Comparison of ENCODE assay signal across 12 cellular contexts in the genomic region with DNA sequence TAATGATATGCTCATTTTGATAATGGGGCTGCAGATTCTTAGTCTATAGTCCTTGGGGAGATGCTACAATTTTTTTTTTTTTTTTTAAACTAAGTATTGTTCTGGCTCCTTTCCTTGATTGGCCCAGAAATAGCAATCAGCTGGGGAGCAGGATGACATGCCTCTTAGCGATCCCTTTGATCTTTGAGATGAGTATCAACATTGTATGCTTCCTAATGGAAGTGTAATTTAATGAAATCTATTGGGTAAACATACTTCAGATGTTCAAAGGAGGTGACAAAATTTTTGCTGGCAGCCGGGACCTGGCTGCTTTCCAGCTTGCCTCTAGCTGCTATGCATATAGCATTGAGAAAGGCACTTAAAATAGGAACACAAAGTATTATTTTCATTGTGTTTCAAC. TPM values are rescaled to one million over a fixed set of nuclear protein-coding genes. Genes with fewer than 3 reads are reported as not detected.
DNase-seq lines count a peak whose midpoint lies in the region; ATAC-seq, FAIRE-seq and TF ChIP-seq lines count a peak whose summit lies in the region.
"Had no signal": no experiment of that assay in that cellular context is flagged by ENCODE, and none has a peak within 500 bp of the region (broad histone marks: within the 10 kb centered on the region; RNA-seq: fewer than 3 reads in every experiment).

No MANE protein-coding gene starts in this region.

- H3K27ac ChIP-seq in HepG2 (ENCODE audit: extremely low read length, insufficient read depth, low read length) (peak overlapping the region; percentile 55), right lobe of liver (no peak overlapping the region), upper lobe of right lung (no peak overlapping the region), uterus (no peak overlapping the region)
- H3K27ac ChIP-seq: breast epithelium had no signal

- H3K4me3 Mint-ChIP-seq in T-helper 17 cell, result no peak overlapping the region
- H3K4me3 Mint-ChIP-seq: neural crest cell; stimulated activated naive B cell treated with anti-CD40 and anti-IgM and Interleukin-4, amounts not matched to agents 10 μg/mL and 1 μg/mL and 100 μg/mL, for 72 hours had no signal

- TF ChIP-seq RAD21 in HepG2 (CRISPR knock-in tag; IDR thresholded peaks at IDR 0.05), result no peak

- H3K27me3 ChIP-seq in HepG2 (ENCODE audit: control insufficient read depth in 1 of 2, insufficient read depth in 2 of 2, low read length in 2 of 2) (no peaks in the 10 kb centered on the region), right lobe of liver (no peaks in the 10 kb centered on the region), upper lobe of right lung (no peaks in the 10 kb centered on the region), uterus (no peaks in the 10 kb centered on the region)
- H3K27me3 ChIP-seq: breast epithelium had no signal

- POLR2A ChIA-PET in HepG2 (lab: Yijun Ruan, JAX), result interaction anchor here (1.3 kb wide), 1 partner anchor 43 kb away, joined by 3 read pairs; a partner anchor contains a TSS

- H3K4me1 Mint-ChIP-seq in T-helper 17 cell, result peaks cover 8% of the 10 kb centered on the region
- H3K4me1 Mint-ChIP-seq: neural crest cell had no signal

- H3K79me2 ChIP-seq in HepG2 (ENCODE audit: insufficient read depth, low read length), result no peaks in the 10 kb centered on the region

- in situ Hi-C loops in HepG2 (cut with HindIII; ENCODE audit: extremely low pct_ligation_motif_present, low pct_unique_long_range_greater_than_20kb), result no loop called here

- DNase-seq in HepG2 (ENCODE audit: low spot score) (peak; percentile 97), right lobe of liver (no peak), NCI-H2196 treated with DMSO at 0.1 percent for 48 hours (lab: John Stamatoyannopoulos, UW; ENCODE audit: unreplicated experiment) (peak; percentile 1), choroid plexus epithelial cell (ENCODE audit: low read depth) (peak; percentile 39), upper lobe of right lung (peak; percentile 78), T-helper 17 cell (no peak), uterus (no peak), GF-D8 (lab: John Stamatoyannopoulos, UW) (no peak)
- DNase-seq: GOT3; stimulated activated naive B cell treated with anti-CD40 and anti-IgM and Interleukin-4, amounts not matched to agents 10 μg/mL and 1 μg/mL and 100 μg/mL, for 72 hours had no signal

- 0% methylated on average over 2 of the region's 2 CpGs for WGBS in HepG2 (ENCODE audit: low lambda C conversion rate)
- 63% methylated on average over 2 of the region's 2 CpGs for WGBS in right lobe of liver (ENCODE audit: insufficient coverage, low coverage, low lambda C conversion rate, missing lambda C conversion rate)

- no peak for TF ChIP-seq POLR2A in HepG2 (IDR thresholded peaks at IDR 0.05; ENCODE audit: insufficient read depth in 1 of 2, low read depth in 2 of 2, low read length in 2 of 2)
- TF ChIP-seq POLR2A in right lobe of liver (IDR thresholded peaks at IDR 0.05), result no peak
- no peak for TF ChIP-seq POLR2A in uterus (IDR thresholded peaks at IDR 0.05)

- no peak overlapping the region for H3K4me2 ChIP-seq in HepG2 (ENCODE audit: low read depth, low read length)

- H3K36me3 ChIP-seq in HepG2 (replicated peaks in 1 of 2; ENCODE audit: control insufficient read depth in 1 of 2, insufficient read depth in 2 of 2, low read length in 2 of 2) (no peaks in the 10 kb centered on the region), right lobe of liver (no peaks in the 10 kb centered on the region), upper lobe of right lung (no peaks in the 10 kb centered on the region), uterus (no peaks in the 10 kb centered on the region)
- H3K36me3 ChIP-seq: breast epithelium had no signal

- H4K20me1 ChIP-seq in HepG2 (ENCODE audit: insufficient read depth, low read length), result no peaks in the 10 kb centered on the region

- H3K36me3 Mint-ChIP-seq in T-helper 17 cell (ENCODE audit: low read depth), result peaks cover 3% of the 10 kb centered on the region

- intact Hi-C loops in HepG2 (cut with micrococcal nuclease; ENCODE audit: unreplicated experiment) (no loop called here), right lobe of liver (cut with DNase I) (no loop called here), upper lobe of right lung (cut with DNase I) (no loop called here), uterus (cut with DNase I; ENCODE audit: low total_unique reads) (no loop called here)

- H3K9me3 ChIP-seq in HepG2 (ENCODE audit: low read length) (no peaks in the 10 kb centered on the region), right lobe of liver (no peaks in the 10 kb centered on the region), upper lobe of right lung (no peaks in the 10 kb centered on the region), T-helper 17 cell (ENCODE audit: control insufficient read depth, low read length, poor library complexity, severe bottlenecking) (no peaks in the 10 kb centered on the region), uterus (no peaks in the 10 kb centered on the region)
- H3K9me3 ChIP-seq: breast epithelium had no signal

- FAIRE-seq in HepG2 (lab: Jason Lieb, UNC), result peak; percentile 64

- TF ChIP-seq EP300 in HepG2 (IDR thresholded peaks at IDR 0.05; ENCODE audit: low read depth in 2 of 2, low read length in 2 of 2), result peak in 1 of 2 experiments; percentile 88; a peak in 3 of 4 replicates
- TF ChIP-seq EP300 in HepG2 (CRISPR knock-in tag; IDR thresholded peaks at IDR 0.05; ENCODE audit: borderline replicate concordance), result peak; percentile 54; the same call in 1 of the 2 replicates

- CTCF ChIA-PET in HepG2 (lab: Yijun Ruan, JAX; ENCODE audit: low intra/inter-chr PET ratio, low total read pairs), result no interaction called here

- no peak overlapping the region for H3K27ac Mint-ChIP-seq in T-helper 17 cell
- H3K27ac Mint-ChIP-seq: stimulated activated naive B cell treated with anti-CD40 and anti-IgM and Interleukin-4, amounts not matched to agents 10 μg/mL and 1 μg/mL and 100 μg/mL, for 72 hours had no signal

- H3K4me3 ChIP-seq in HepG2 (replicated peaks in 1 of 3; ENCODE audit: insufficient read depth in 1 of 3, low read depth in 2 of 3, low read length in 3 of 3) (no peak overlapping the region), right lobe of liver (no peak overlapping the region), choroid plexus epithelial cell (ENCODE audit: low read depth, low read length) (no peak overlapping the region), upper lobe of right lung (no peak overlapping the region), uterus (no peak overlapping the region)
- H3K4me3 ChIP-seq: breast epithelium had no signal

- H3K4me1 ChIP-seq in HepG2 (ENCODE audit: insufficient read depth, low read length) (peaks cover 31% of the 10 kb centered on the region), right lobe of liver (no peaks in the 10 kb centered on the region), upper lobe of right lung (peaks cover 12% of the 10 kb centered on the region), uterus (no peaks in the 10 kb centered on the region)
- H3K4me1 ChIP-seq: breast epithelium had no signal

- H3K27me3 Mint-ChIP-seq in T-helper 17 cell, result no peaks in the 10 kb centered on the region
- H3K27me3 Mint-ChIP-seq: stimulated activated naive B cell treated with anti-CD40 and anti-IgM and Interleukin-4, amounts not matched to agents 10 μg/mL and 1 μg/mL and 100 μg/mL, for 72 hours had no signal

- ATAC-seq in HepG2 (peak; percentile 93), right lobe of liver (no peak), upper lobe of right lung (no peak), T-helper 17 cell (no peak)
- ATAC-seq: stimulated activated naive B cell treated with anti-CD40 and anti-IgM and Interleukin-4, amounts not matched to agents 10 μg/mL and 1 μg/mL and 100 μg/mL, for 72 hours had no signal

- H2AFZ ChIP-seq in HepG2 (ENCODE audit: low read length), result no peak overlapping the region

- no TSS peak for BruUV-seq in HepG2 (replicated peaks; lab: Mats Ljungman, UMichigan)

- no peak for TF ChIP-seq CTCF in HepG2 (CRISPR knock-in tag; IDR thresholded peaks at IDR 0.05)
- no peak for TF ChIP-seq CTCF in right lobe of liver (IDR thresholded peaks at IDR 0.05)
- TF ChIP-seq CTCF in choroid plexus epithelial cell (conservative IDR thresholded peaks at IDR 0.05; ENCODE audit: low read depth, low read length), result no peak
- TF ChIP-seq CTCF in upper lobe of right lung (IDR thresholded peaks at IDR 0.05), result no peak
- no peak for TF ChIP-seq CTCF in uterus (IDR thresholded peaks at IDR 0.05)

- no peak overlapping the region for H3K9ac ChIP-seq in HepG2 (ENCODE audit: insufficient read depth, low read depth, low read length)

RNA-seq across cellular contexts. Expression of a gene that starts 43.5 kb away (rescaled TPM):
- total RNA-seq in HepG2 (2016; rRNA removed; fragmentation: Illumina TruSeq; extraction: Trizol) (32.7 and 38.7 TPM in 2 replicates), right lobe of liver (10 to 100 TPM; 11.2 to 26.2 (median 12.3) TPM), upper lobe of right lung (29.7 TPM), T-helper 17 cell (10 to 100 TPM; 58.8 to 65.0 TPM), uterus (10 to 100 TPM; 21.5 to 50.6 (median 37.5) TPM)
- total RNA-seq in HepG2 (2016; cell fraction: cytosol; rRNA removed; fragmentation: Illumina TruSeq; extraction: Trizol; ENCODE audit: low read depth), result 7.8 and 10.4 TPM in 2 replicates
- total RNA-seq in HepG2 (2016; cell fraction: insoluble cytoplasmic fraction; rRNA removed; fragmentation: Illumina TruSeq; extraction: Trizol), result 31.1 and 36.1 TPM in 2 replicates
- total RNA-seq in HepG2 (2016; cell fraction: membrane; rRNA removed; fragmentation: Illumina TruSeq; extraction: Trizol), result 19.0 and 19.3 TPM in 2 replicates
- 73.4 and 74.7 TPM in 2 replicates for total RNA-seq in HepG2 (2016; cell fraction: nucleus; rRNA removed; fragmentation: Illumina TruSeq; extraction: Trizol)
- polyA plus RNA-seq in HepG2 (2011; rRNA removed), result 10.2 and 11.7 TPM in 2 replicates
- polyA plus RNA-seq in HepG2 (2011; cell fraction: cytosol; rRNA removed), result 8.2 and 9.5 TPM in 2 replicates
- 19.8 and 20.7 TPM in 2 replicates for polyA plus RNA-seq in HepG2 (2011; cell fraction: nucleus; rRNA removed)
- polyA plus RNA-seq in HepG2 (2012), result 9.5 and 11.1 TPM in 2 replicates
- polyA plus RNA-seq in HepG2 (2016; cell fraction: cytosol; fragmentation: Illumina TruSeq; extraction: Trizol; ENCODE audit: low read depth), result 8.3 and 11.0 TPM in 2 replicates
- polyA plus RNA-seq in HepG2 (2016; cell fraction: insoluble cytoplasmic fraction; fragmentation: Illumina TruSeq; extraction: Trizol; ENCODE audit: low read depth), result 32.7 and 33.2 TPM in 2 replicates
- 12.7 and 14.9 TPM in 2 replicates for polyA plus RNA-seq in HepG2 (2016; cell fraction: membrane; fragmentation: Illumina TruSeq; extraction: Trizol; ENCODE audit: low read depth)
- polyA plus RNA-seq in HepG2 (2016; cell fraction: nucleus; fragmentation: Illumina TruSeq; extraction: Trizol; ENCODE audit: insufficient read depth, low read depth), result 29.8 and 34.7 TPM in 2 replicates
- polyA minus RNA-seq in HepG2 (2011; rRNA and poly(A)+ RNA removed; ENCODE audit: low replicate concordance), result 15.3 and 16.3 TPM in 2 replicates
- polyA minus RNA-seq in HepG2 (2011; cell fraction: cytosol; rRNA and poly(A)+ RNA removed), result 7.6 and 7.8 TPM in 2 replicates
- 84.0 and 86.0 TPM in 2 replicates for polyA minus RNA-seq in HepG2 (2011; cell fraction: nucleus; rRNA and poly(A)+ RNA removed)

RNA-seq across cellular contexts. Expression of a gene that starts 43.8 kb away (rescaled TPM):
- total RNA-seq in HepG2 (2016; rRNA removed; fragmentation: Illumina TruSeq; extraction: Trizol) (49.4 and 50.9 TPM in 2 replicates), right lobe of liver (10 to 100 TPM; 12.2 to 23.0 (median 16.0) TPM), upper lobe of right lung (34.9 TPM), T-helper 17 cell (10 to 100 TPM; 32.4 to 36.2 TPM), uterus (10 to 100 TPM; 22.9 to 89.7 (median 39.9) TPM)
- total RNA-seq in HepG2 (2016; cell fraction: cytosol; rRNA removed; fragmentation: Illumina TruSeq; extraction: Trizol; ENCODE audit: low read depth), result 35.2 and 46.9 TPM in 2 replicates
- total RNA-seq in HepG2 (2016; cell fraction: insoluble cytoplasmic fraction; rRNA removed; fragmentation: Illumina TruSeq; extraction: Trizol), result 52.5 and 54.7 TPM in 2 replicates
- 80.7 and 80.9 TPM in 2 replicates for total RNA-seq in HepG2 (2016; cell fraction: membrane; rRNA removed; fragmentation: Illumina TruSeq; extraction: Trizol)
- total RNA-seq in HepG2 (2016; cell fraction: nucleus; rRNA removed; fragmentation: Illumina TruSeq; extraction: Trizol), result 42.2 and 43.4 TPM in 2 replicates
- polyA plus RNA-seq in HepG2 (2011; rRNA removed), result 16.3 and 20.9 TPM in 2 replicates
- 8.4 and 12.7 TPM in 2 replicates for polyA plus RNA-seq in HepG2 (2011; cell fraction: cytosol; rRNA removed)
- polyA plus RNA-seq in HepG2 (2011; cell fraction: nucleus; rRNA removed), result 34.4 and 41.6 TPM in 2 replicates
- polyA plus RNA-seq in HepG2 (2012), result 22.0 and 25.6 TPM in 2 replicates
- 33.5 and 47.1 TPM in 2 replicates for polyA plus RNA-seq in HepG2 (2016; cell fraction: cytosol; fragmentation: Illumina TruSeq; extraction: Trizol; ENCODE audit: low read depth)
- 44.1 and 46.7 TPM in 2 replicates for polyA plus RNA-seq in HepG2 (2016; cell fraction: insoluble cytoplasmic fraction; fragmentation: Illumina TruSeq; extraction: Trizol; ENCODE audit: low read depth)
- polyA plus RNA-seq in HepG2 (2016; cell fraction: membrane; fragmentation: Illumina TruSeq; extraction: Trizol; ENCODE audit: low read depth), result 57.9 and 69.4 TPM in 2 replicates
- polyA plus RNA-seq in HepG2 (2016; cell fraction: nucleus; fragmentation: Illumina TruSeq; extraction: Trizol; ENCODE audit: insufficient read depth, low read depth), result 80.3 and 81.7 TPM in 2 replicates
- polyA minus RNA-seq in HepG2 (2011; rRNA and poly(A)+ RNA removed; ENCODE audit: low replicate concordance), result 17.3 and 32.4 TPM in 2 replicates
- polyA minus RNA-seq in HepG2 (2011; cell fraction: cytosol; rRNA and poly(A)+ RNA removed), result 6.6 and 7.8 TPM in 2 replicates
- polyA minus RNA-seq in HepG2 (2011; cell fraction: nucleus; rRNA and poly(A)+ RNA removed), result 34.8 and 42.5 TPM in 2 replicates

Comparison
In these comparisons a context has a peak if more than half of its experiments do, and no peak if none do; other contexts are left out.
1. DNase-seq: peak in HepG2 (single experiment), NCI-H2196 treated with DMSO at 0.1 percent for 48 hours (single experiment), choroid plexus epithelial cell (single experiment) and upper lobe of right lung (single experiment); none in right lobe of liver (0 of 3), T-helper 17 cell (0 of 3), uterus (0 of 2) and GF-D8 (single experiment).